11 cellular contexts compared by ENCODE assay signal in genomic region chr17:61250335-61250890, GRCh38.
A peak's percentile ranks its signal among the peaks of the same experiment; 100 is the strongest.
DNase-seq lines count a peak whose midpoint lies in the region; ATAC-seq, FAIRE-seq and TF ChIP-seq lines count a peak whose summit lies in the region.
"Had no signal": no experiment of that assay in that cellular context is flagged by ENCODE, and none has a peak within 500 bp of the region (broad histone marks: within the 10 kb centered on the region; RNA-seq: fewer than 3 reads in every experiment).

No MANE protein-coding gene starts in this region.

- intact Hi-C loops in activated T-helper 2 cell treated with anti-CD3 and anti-CD28 coated beads, Interferon-gamma antibody, Interleukin-2, Interleukin-4, amounts not matched to agents 10 μg/mL and 5 μg/mL and 100 μg/mL, durations not matched to agents 14 hours and 24 hours and 36 hours (cut with micrococcal nuclease) = no loop called here
- intact Hi-C loops in kidney (cut with DNase I) = no loop called here
- intact Hi-C loops in thyroid gland (cut with DNase I) = loop anchor here (5.0 kb wide), 1 partner anchor 43 kb away; no protein-coding TSS in a partner anchor

- H3K4me3 ChIP-seq in kidney (ENCODE audit: low read length in 2 of 2) (no peak overlapping the region), thyroid gland (replicated peaks in 1 of 3) (no peak overlapping the region)

- H3K27ac ChIP-seq in kidney (ENCODE audit: low read depth in 2 of 2, low read length in 2 of 2) = peak overlapping the region; percentile 61 to 85
- peak overlapping the region; percentile 68 to 88 (median 88) for H3K27ac ChIP-seq in thyroid gland

- no peaks in the 10 kb centered on the region for H3K27me3 ChIP-seq in thyroid gland

- 79% methylated on average over 6 of the region's 6 CpGs for WGBS in thyroid gland, 2 donors

- H3K4me1 Mint-ChIP-seq in activated T-helper 2 cell treated with anti-CD3 and anti-CD28 coated beads, Interferon-gamma antibody, Interleukin-2, Interleukin-4, amounts not matched to agents 10 μg/mL and 5 μg/mL and 100 μg/mL, durations not matched to agents 14 hours and 24 hours and 36 hours (ENCODE audit: low read depth) = peaks cover 24% of the 10 kb centered on the region

- H3K27me3 Mint-ChIP-seq in activated T-helper 2 cell treated with anti-CD3 and anti-CD28 coated beads, Interferon-gamma antibody, Interleukin-2, Interleukin-4, amounts not matched to agents 10 μg/mL and 5 μg/mL and 100 μg/mL, durations not matched to agents 14 hours and 24 hours and 36 hours (ENCODE audit: low read depth) = no peaks in the 10 kb centered on the region

- no peak overlapping the region for H3K9ac ChIP-seq in kidney (ENCODE audit: low read length in 2 of 2)

- H3K9me3 ChIP-seq in kidney (ENCODE audit: control insufficient read depth in 1 of 2, low read length in 2 of 2) (no peaks in the 10 kb centered on the region), thyroid gland (no peaks in the 10 kb centered on the region)

- H3K27ac Mint-ChIP-seq in activated T-helper 2 cell treated with anti-CD3 and anti-CD28 coated beads, Interferon-gamma antibody, Interleukin-2, Interleukin-4, amounts not matched to agents 10 μg/mL and 5 μg/mL and 100 μg/mL, durations not matched to agents 14 hours and 24 hours and 36 hours = peak overlapping the region; percentile 65

- H3K4me3 Mint-ChIP-seq in activated T-helper 2 cell treated with anti-CD3 and anti-CD28 coated beads, Interferon-gamma antibody, Interleukin-2, Interleukin-4, amounts not matched to agents 10 μg/mL and 5 μg/mL and 100 μg/mL, durations not matched to agents 14 hours and 24 hours and 36 hours (ENCODE audit: low read depth) = no peak overlapping the region

- no peak for FAIRE-seq in kidney (lab: Jason Lieb, UNC)
- FAIRE-seq: A204.1 had no signal

- no peak for TF ChIP-seq POLR2A in thyroid gland (IDR thresholded peaks at IDR 0.05)
- no peak for TF ChIP-seq POLR2A in erythroblast (IDR thresholded peaks at IDR 0.05; ENCODE audit: low read length)

- TF ChIP-seq CTCF in kidney (IDR thresholded peaks at IDR 0.05; ENCODE audit: borderline replicate concordance, extremely low read depth, insufficient read depth) = no peak
- no peak for TF ChIP-seq CTCF in thyroid gland (IDR thresholded peaks at IDR 0.05)

- no peak for ATAC-seq in HG02571 (IDR thresholded peaks at IDR 0.05; ENCODE audit: unreplicated experiment)

- DNase-seq in SIG-M5 treated with dmso at 0.1 percent for 504 hours (lab: John Stamatoyannopoulos, UW; ENCODE audit: unreplicated experiment) = peak; percentile 57
- no peak for DNase-seq in SIG-M5 (lab: John Stamatoyannopoulos, UW)
- DNase-seq in activated T-helper 2 cell treated with anti-CD3 and anti-CD28 coated beads, Interferon-gamma antibody, Interleukin-2, Interleukin-4, amounts not matched to agents 10 μg/mL and 5 μg/mL and 100 μg/mL, durations not matched to agents 14 hours and 24 hours and 36 hours (ENCODE audit: low spot score) = no peak
- no peak for DNase-seq in kidney
- DNase-seq in thyroid gland = no peak
- no peak for DNase-seq in activated CD4-positive, alpha-beta T cell treated with anti-CD3 and anti-CD28 coated beads, Interleukin-2, amount 50 U/mL, for 4 hours
- no peak for DNase-seq in erythroblast (lab: John Stamatoyannopoulos, UW)
- DNase-seq: NCI-H510A, retina had no signal

- H3K36me3 ChIP-seq in kidney (ENCODE audit: control insufficient read depth in 1 of 2, insufficient read depth in 2 of 2, low read length in 2 of 2) (no peaks in the 10 kb centered on the region), thyroid gland (no peaks in the 10 kb centered on the region)

- no peaks in the 10 kb centered on the region for H3K9me3 Mint-ChIP-seq in activated T-helper 2 cell treated with anti-CD3 and anti-CD28 coated beads, Interferon-gamma antibody, Interleukin-2, Interleukin-4, amounts not matched to agents 10 μg/mL and 5 μg/mL and 100 μg/mL, durations not matched to agents 14 hours and 24 hours and 36 hours

- peaks cover 15 to 16% of the 10 kb centered on the region in 2 donors for H3K4me1 ChIP-seq in kidney (ENCODE audit: control insufficient read depth in 1 of 2, insufficient read depth in 1 of 2, low read depth in 1 of 2, low read length in 2 of 2)
- H3K4me1 ChIP-seq in thyroid gland = peaks cover 72 to 80% of the 10 kb centered on the region in 2 donors

- no peaks in the 10 kb centered on the region for H3K36me3 Mint-ChIP-seq in activated T-helper 2 cell treated with anti-CD3 and anti-CD28 coated beads, Interferon-gamma antibody, Interleukin-2, Interleukin-4, amounts not matched to agents 10 μg/mL and 5 μg/mL and 100 μg/mL, durations not matched to agents 14 hours and 24 hours and 36 hours (ENCODE audit: low read depth)
